Comparison of ENCODE assay signal across 7 cellular contexts in the genomic region with DNA sequence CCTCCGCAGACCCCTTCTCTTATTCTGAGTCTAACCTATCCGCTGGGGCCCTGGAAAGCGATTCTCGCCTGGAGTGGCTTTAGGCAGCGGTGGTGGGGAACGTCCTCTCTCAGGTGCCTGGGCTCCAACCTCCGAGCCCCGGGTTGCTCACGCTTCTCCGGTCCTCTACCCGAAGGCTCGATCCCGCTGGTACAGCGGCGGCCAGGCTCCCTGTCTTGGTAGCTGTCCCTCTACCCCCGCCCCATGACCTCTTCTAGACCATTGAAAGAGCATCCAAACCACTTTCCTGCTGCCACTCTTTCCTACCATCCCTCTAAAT. TPM values are rescaled to one million over a fixed set of nuclear protein-coding genes. Genes with fewer than 3 reads are reported as not detected.
DNase-seq lines count a peak whose midpoint lies in the region; ATAC-seq and TF ChIP-seq lines count a peak whose summit lies in the region.

No MANE protein-coding gene starts in this region.

- peak overlapping the region; percentile 33 to 60 for H3K27ac Mint-ChIP-seq in activated naive CD4-positive, alpha-beta T cell treated with anti-CD3 and anti-CD28 coated beads, Interleukin-2, amount 50 U/mL, for 72 hours

- DNase-seq in GM06990 (ENCODE audit: extremely low read depth, insufficient read length) = no peak
- DNase-seq in activated naive CD4-positive, alpha-beta T cell treated with anti-CD3 and anti-CD28 coated beads, Interleukin-2, amount 50 U/mL, for 72 hours (ENCODE audit: low spot score in 2 of 2) = no peak
- no peak for DNase-seq in left ventricle myocardium superior
- DNase-seq in skeletal muscle cell (ENCODE audit: low read depth) = no peak
- DNase-seq in sciatic nerve (ENCODE audit: low spot score) = no peak

- H3K36me3 ChIP-seq in GM06990 (ENCODE audit: control insufficient read depth, insufficient read depth, low read length) (no peaks in the 10 kb centered on the region), KMS-11 (ENCODE audit: insufficient read depth) (no peaks in the 10 kb centered on the region)

- TF ChIP-seq CTCF in GM06990 (IDR thresholded peaks at IDR 0.05; ENCODE audit: insufficient read depth, low read length, poor library complexity, severe bottlenecking) (no peak), KMS-11 (conservative IDR thresholded peaks at IDR 0.05; ENCODE audit: low read depth, low read length) (no peak)

- intact Hi-C loops in left ventricle myocardium superior (cut with micrococcal nuclease) (no loop called here), sciatic nerve (cut with DNase I) (no loop called here)

- no peaks in the 10 kb centered on the region for H3K9me3 Mint-ChIP-seq in activated naive CD4-positive, alpha-beta T cell treated with anti-CD3 and anti-CD28 coated beads, Interleukin-2, amount 50 U/mL, for 72 hours

- peak overlapping the region; percentile 68; the same call in 1 of the 2 replicates for H3K9ac ChIP-seq in KMS-11

- no peaks in the 10 kb centered on the region for H3K79me2 ChIP-seq in KMS-11 (ENCODE audit: insufficient read depth, low read depth)

- peaks cover 3% of the 10 kb centered on the region for H3K27me3 ChIP-seq in GM06990 (replicated peaks; ENCODE audit: control insufficient read depth, insufficient read depth, low read length)
- H3K27me3 ChIP-seq in KMS-11 (ENCODE audit: insufficient read depth, low read depth) = no peaks in the 10 kb centered on the region

- H3K4me3 ChIP-seq in GM06990 (replicated peaks; ENCODE audit: low read depth, low read length) = peak overlapping the region; percentile 55
- H3K4me3 ChIP-seq in KMS-11 (IDR thresholded peaks at IDR 0.05; ENCODE audit: insufficient read depth, low read depth, low read length) = no peak overlapping the region
- peak overlapping the region; percentile 62 for H3K4me3 ChIP-seq in skeletal muscle cell (ENCODE audit: low read depth, low read length)

- H3K4me2 ChIP-seq in KMS-11 = peak overlapping the region; percentile 89

- peaks cover 6% of the 10 kb centered on the region in 2 donors for H3K36me3 Mint-ChIP-seq in activated naive CD4-positive, alpha-beta T cell treated with anti-CD3 and anti-CD28 coated beads, Interleukin-2, amount 50 U/mL, for 72 hours

- H3K4me1 ChIP-seq in KMS-11 (ENCODE audit: low read depth, poor library complexity, severe bottlenecking) = no peaks in the 10 kb centered on the region

- ATAC-seq in GM21619 (IDR thresholded peaks at IDR 0.05; ENCODE audit: unreplicated experiment) (peak; percentile 22), left ventricle myocardium superior (peak; percentile 37), sciatic nerve (no peak)
- ATAC-seq in activated naive CD4-positive, alpha-beta T cell treated with anti-CD3 and anti-CD28 coated beads, Interleukin-2, amount 50 U/mL, for 72 hours = peak; percentile 56 to 61

- H2AFZ ChIP-seq in KMS-11 (ENCODE audit: low read depth) = peak overlapping the region; percentile 94

- no peaks in the 10 kb centered on the region for H4K20me1 ChIP-seq in KMS-11 (ENCODE audit: insufficient read depth)

- H3K27ac ChIP-seq in KMS-11 = peak overlapping the region; percentile 59

RNA-seq across cellular contexts. Expression of a gene that starts 0.5 kb away (rescaled TPM):
- 10 to 100 TPM; 25.0 to 34.2 TPM for total RNA-seq in activated naive CD4-positive, alpha-beta T cell treated with anti-CD3 and anti-CD28 coated beads, Interleukin-2, amount 50 U/mL, for 72 hours
- 68.3 TPM for total RNA-seq in left ventricle myocardium superior
- total RNA-seq in sciatic nerve = 67.8 TPM

RNA-seq across cellular contexts. Expression of a gene that starts 43.6 kb away (rescaled TPM):
- total RNA-seq in activated naive CD4-positive, alpha-beta T cell treated with anti-CD3 and anti-CD28 coated beads, Interleukin-2, amount 50 U/mL, for 72 hours = 10 to 100 TPM in 1 of 2 donors, 1 to 10 TPM in 1; 6.2 to 17.2 TPM
- total RNA-seq in left ventricle myocardium superior (1.8 TPM), sciatic nerve (7.8 TPM)

RNA-seq across cellular contexts. Expression of a gene that starts 48.6 kb away (rescaled TPM):
- total RNA-seq in activated naive CD4-positive, alpha-beta T cell treated with anti-CD3 and anti-CD28 coated beads, Interleukin-2, amount 50 U/mL, for 72 hours = not detected
- total RNA-seq in left ventricle myocardium superior = not detected
- not detected for total RNA-seq in sciatic nerve
